8 cellular contexts compared by ENCODE assay signal in the genomic region with DNA sequence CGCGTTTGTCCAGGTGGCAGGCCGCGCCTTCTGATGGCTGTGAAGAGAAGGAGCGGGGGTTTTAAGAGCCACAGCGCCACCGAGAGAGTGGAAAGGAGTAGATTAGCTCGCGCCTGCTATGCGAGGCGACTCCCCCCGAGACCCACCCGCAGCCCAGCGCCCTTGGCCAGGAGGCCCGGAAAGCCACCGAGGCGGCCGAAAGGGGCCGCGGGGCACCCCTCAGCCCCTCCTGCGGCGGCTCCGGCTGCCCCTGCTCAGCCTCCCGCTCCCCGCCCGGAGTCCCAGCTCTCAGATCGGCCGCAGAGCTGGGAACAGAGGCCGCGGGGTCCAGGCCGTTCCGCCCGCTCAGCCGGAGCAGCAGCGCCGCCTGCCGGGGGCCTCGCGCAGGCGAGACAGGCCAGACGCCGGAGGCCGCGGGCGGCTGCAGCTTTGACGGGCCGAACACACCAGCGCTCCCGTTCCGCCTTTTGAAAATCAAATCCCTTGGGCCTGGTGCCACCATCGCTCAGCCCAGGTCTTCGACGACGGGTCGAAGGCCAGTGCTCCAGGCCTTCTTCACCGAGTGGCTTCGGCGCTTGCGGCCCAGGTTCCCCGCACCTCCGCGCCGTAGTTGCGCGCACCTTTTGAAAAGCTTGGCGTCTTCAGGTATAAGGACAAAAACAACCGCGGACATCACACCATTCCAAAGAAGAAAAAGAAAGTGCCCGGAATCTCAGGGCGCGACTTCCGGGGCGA. TPM values are rescaled to one million over a fixed set of nuclear protein-coding genes. Genes with fewer than 3 reads are reported as not detected.
DNase-seq lines count a peak whose midpoint lies in the region; ATAC-seq and TF ChIP-seq lines count a peak whose summit lies in the region.

No MANE protein-coding gene starts in this region.

- TF ChIP-seq CTCF in DOHH2 (IDR thresholded peaks at IDR 0.05; ENCODE audit: low read depth, low read length, poor library complexity, severe bottlenecking) (peak; percentile 77), adrenal gland (IDR thresholded peaks at IDR 0.05) (peak; percentile 37 to 80 (median 64)), hepatocyte (IDR thresholded peaks at IDR 0.05; ENCODE audit: poor library complexity) (peak; percentile 84), retinal pigment epithelial cell (conservative IDR thresholded peaks at IDR 0.05; ENCODE audit: low read depth, low read length) (peak; percentile 79)

- H3K4me2 ChIP-seq in DOHH2 (ENCODE audit: low read length) (peak overlapping the region; percentile 49), hepatocyte (peak overlapping the region; percentile 92)

- H3K4me3 ChIP-seq in DOHH2 (ENCODE audit: low read length) (peak overlapping the region; percentile 34), SK-N-MC (peak overlapping the region; percentile 84), adrenal gland (peak overlapping the region in 3 of 4 donors; percentile 14 to 69 (median 62)), hepatocyte (peak overlapping the region; percentile 60), retinal pigment epithelial cell (ENCODE audit: low read length) (peak overlapping the region; percentile 30)

- no peaks in the 10 kb centered on the region for H3K9me2 ChIP-seq in DOHH2 (replicated peaks; ENCODE audit: control insufficient read depth, low read length)
- no peaks in the 10 kb centered on the region for H3K9me2 ChIP-seq in hepatocyte (replicated peaks; ENCODE audit: insufficient read depth)

- peak; percentile 84 for ATAC-seq in GM21526 (IDR thresholded peaks at IDR 0.05; ENCODE audit: low FRiP score, unreplicated experiment)

- peak; percentile 91 for DNase-seq in KBM-7
- no peak for DNase-seq in SK-N-MC (ENCODE audit: low read depth, low spot score)
- peak; percentile 51 to 72 (median 67) for DNase-seq in adrenal gland
- DNase-seq in hepatocyte (ENCODE audit: low spot score): peak; percentile 93
- DNase-seq in retinal pigment epithelial cell (ENCODE audit: low read depth): peak; percentile 11
- no peak for DNase-seq in NCI-H2107 treated with DMSO at 0.1 percent for 48 hours (lab: John Stamatoyannopoulos, UW; ENCODE audit: unreplicated experiment)

- WGBS in adrenal gland, 4 donors: 0 to 5% (median 3%) methylated on average over 4 to 73 of the region's 73 CpGs
- 2% methylated on average over 43 of the region's 73 CpGs for WGBS in hepatocyte (ENCODE audit: low lambda C conversion rate, missing lambda C conversion rate)

- H2AFZ ChIP-seq in hepatocyte: peak overlapping the region; percentile 94

- intact Hi-C loops in adrenal gland (cut with DNase I): no loop called here

- peaks cover 19% of the 10 kb centered on the region for H3K27me3 ChIP-seq in DOHH2 (ENCODE audit: control insufficient read depth, low read length)
- peaks cover 47% of the 10 kb centered on the region for H3K27me3 ChIP-seq in adrenal gland
- H3K27me3 ChIP-seq in hepatocyte: peaks cover 12% of the 10 kb centered on the region

- peak overlapping the region; percentile 60 for H3K9ac ChIP-seq in SK-N-MC (ENCODE audit: insufficient read length)

- H3K9me3 ChIP-seq in DOHH2 (ENCODE audit: control insufficient read depth, insufficient read depth, low read length) (no peaks in the 10 kb centered on the region), SK-N-MC (ENCODE audit: low read depth, low read length) (no peaks in the 10 kb centered on the region), adrenal gland (replicated peaks in 1 of 3) (no peaks in the 10 kb centered on the region), hepatocyte (ENCODE audit: low read depth) (no peaks in the 10 kb centered on the region)

- in situ Hi-C loops in KBM-7 (cut with MboI; ENCODE audit: low pct_unique_long_range_greater_than_20kb, low sequenced_read_pairs): no loop called here

- H3K36me3 ChIP-seq in DOHH2 (ENCODE audit: control insufficient read depth, low read length) (no peaks in the 10 kb centered on the region), SK-N-MC (ENCODE audit: insufficient read depth, low read length) (no peaks in the 10 kb centered on the region), adrenal gland (replicated peaks in 1 of 2) (no peaks in the 10 kb centered on the region), hepatocyte (replicated peaks; ENCODE audit: insufficient read depth, low read depth) (no peaks in the 10 kb centered on the region)

- H4K20me1 ChIP-seq in DOHH2 (ENCODE audit: control insufficient read depth, insufficient read depth, low read depth, low read length) (no peaks in the 10 kb centered on the region), hepatocyte (ENCODE audit: insufficient read depth, poor library complexity, severe bottlenecking) (no peaks in the 10 kb centered on the region)

- H3K79me2 ChIP-seq in DOHH2 (ENCODE audit: control insufficient read depth, low read length) (no peaks in the 10 kb centered on the region), hepatocyte (no peaks in the 10 kb centered on the region)

- no peak for TF ChIP-seq POLR2A in adrenal gland (IDR thresholded peaks at IDR 0.05)

- H3F3A ChIP-seq in DOHH2 (ENCODE audit: control insufficient read depth, insufficient read depth): no peaks in the 10 kb centered on the region

- H3K4me1 ChIP-seq in DOHH2 (ENCODE audit: control insufficient read depth, low read length) (peaks cover 9% of the 10 kb centered on the region), adrenal gland (replicated peaks in 1 of 2) (peaks cover 0 to 10% of the 10 kb centered on the region in 2 donors), hepatocyte (ENCODE audit: insufficient read depth) (peaks cover 7% of the 10 kb centered on the region)

- H3K27ac ChIP-seq in DOHH2 (ENCODE audit: low read depth, low read length) (no peak overlapping the region), SK-N-MC (no peak overlapping the region), adrenal gland (peak overlapping the region in 2 of 5 donors; percentile 11 to 27), hepatocyte (peak overlapping the region; percentile 96)

RNA-seq across cellular contexts. Expression of gene CDX2, which starts 15.3 kb away (rescaled TPM):
- total RNA-seq in adrenal gland: under 1 TPM in 1 of 8 donors, not detected in 7; 0.14 TPM
- under 1 TPM in 1 of 3 donors, not detected in 2; 0.08 TPM for polyA plus RNA-seq in adrenal gland
- 34.6 and 40.0 TPM in 2 replicates for total RNA-seq in hepatocyte
- 52.4 and 60.6 TPM in 2 replicates for polyA plus RNA-seq in hepatocyte

RNA-seq across cellular contexts. Expression of gene PDX1, which starts 34.0 kb away (rescaled TPM):
- total RNA-seq in adrenal gland (not detected), hepatocyte (0.20 and 1.3 TPM in 2 replicates)
- polyA plus RNA-seq in adrenal gland (not detected), hepatocyte (0.95 and 1.8 TPM in 2 replicates)

RNA-seq across cellular contexts. Expression of gene URAD, which starts 34.7 kb away (rescaled TPM):
- not detected for total RNA-seq in adrenal gland
- polyA plus RNA-seq in adrenal gland: not detected
- 13.5 and 18.2 TPM in 2 replicates for total RNA-seq in hepatocyte
- 35.7 and 38.1 TPM in 2 replicates for polyA plus RNA-seq in hepatocyte

Comparison
In these comparisons a context has a peak if more than half of its experiments do, and no peak if none do; other contexts are left out.
1. H3K4me3 ChIP-seq: peak in every context shown above with its lines; median percentile 84 in SK-N-MC; 62 in adrenal gland; 60 in hepatocyte; 34 in DOHH2; 30 in retinal pigment epithelial cell.
2. DNase-seq: peak in KBM-7 (single experiment), adrenal gland (7 of 7), hepatocyte (single experiment) and retinal pigment epithelial cell (single experiment); none in SK-N-MC (single experiment) and NCI-H2107 treated with DMSO at 0.1 percent for 48 hours (single experiment).
3. RNA of gene CDX2, which starts 15.3 kb away (total RNA-seq): 34.6 to 40.0 TPM in hepatocyte; 0.14 TPM in adrenal gland; every median in the first group is over 10 times any median in the second.
4. RNA of gene URAD, which starts 34.7 kb away (total RNA-seq): 13.5 to 18.2 TPM in hepatocyte; not detected in adrenal gland; every median in the first group is over 10 times any median in the second.
5. Peak in every context shown above with its lines, with median percentiles within 50 percentile points of each other: CTCF ChIP-seq.